9 cellular contexts compared by ENCODE assay signal in genomic region chr22:38455530-38456271, GRCh38. TPM values are rescaled to one million over a fixed set of nuclear protein-coding genes. Genes with fewer than 3 reads are reported as not detected.
A peak's percentile ranks its signal among the peaks of the same experiment; 100 is the strongest.
DNase-seq lines count a peak whose midpoint lies in the region; ATAC-seq and TF ChIP-seq lines count a peak whose summit lies in the region.
"Had no signal": no experiment of that assay in that cellular context is flagged by ENCODE, and none has a peak within 500 bp of the region (broad histone marks: within the 10 kb centered on the region; RNA-seq: fewer than 3 reads in every experiment).

No MANE protein-coding gene starts in this region.

- no peaks in the 10 kb centered on the region for H3K9me3 Mint-ChIP-seq in natural killer cell
- H3K9me3 Mint-ChIP-seq in natural killer cell treated with Interleukin-12 subunit alpha and Interleukin-12 subunit beta and Interleukin-15 and Interleukin-18, amount 100 ng/mL, for 72 hours: no peaks in the 10 kb centered on the region

- H3K27me3 Mint-ChIP-seq in natural killer cell (ENCODE audit: low read depth in 2 of 2): peaks cover 56 to 63% of the 10 kb centered on the region in 2 donors
- peaks cover 44 to 54% of the 10 kb centered on the region in 2 donors for H3K27me3 Mint-ChIP-seq in natural killer cell treated with Interleukin-12 subunit alpha and Interleukin-12 subunit beta and Interleukin-15 and Interleukin-18, amount 100 ng/mL, for 72 hours

- intact Hi-C loops in natural killer cell (cut with micrococcal nuclease): no loop called here

- peak overlapping the region; percentile 47 for H3K4me3 ChIP-seq in urinary bladder (ENCODE audit: low read depth, low read length)

- no peak for DNase-seq in natural killer cell
- DNase-seq in natural killer cell treated with Interleukin-12 subunit alpha and Interleukin-12 subunit beta and Interleukin-15 and Interleukin-18, amount 100 ng/mL, for 72 hours (ENCODE audit: low spot score): no peak
- peak; percentile 24 for DNase-seq in amniotic epithelial cell (ENCODE audit: low read depth)
- DNase-seq in left kidney (ENCODE audit: low read depth, low spot score): peak; percentile 74
- no peak for DNase-seq in AML-193 (lab: John Stamatoyannopoulos, UW)
- no peak for DNase-seq in activated CD8-positive, alpha-beta memory T cell treated with anti-CD3 and anti-CD28 coated beads, Interleukin-2, amount 50 U/mL, for 48 hours
- DNase-seq in putamen (ENCODE audit: low spot score): no peak

- no peak for TF ChIP-seq CTCF in natural killer cell (IDR thresholded peaks at IDR 0.05)

- no peak overlapping the region for H3K27ac Mint-ChIP-seq in natural killer cell
- H3K27ac Mint-ChIP-seq in natural killer cell treated with Interleukin-12 subunit alpha and Interleukin-12 subunit beta and Interleukin-15 and Interleukin-18, amount 100 ng/mL, for 72 hours: no peak overlapping the region

- peak in 2 of 3 donors; percentile 28 to 39 for ATAC-seq in natural killer cell
- no peak for ATAC-seq in natural killer cell treated with Interleukin-12 subunit alpha and Interleukin-12 subunit beta and Interleukin-15 and Interleukin-18, amount 100 ng/mL, for 72 hours

- 2% methylated on average over 90 of the region's 90 CpGs for WGBS in urinary bladder

- H3K4me1 ChIP-seq in urinary bladder (ENCODE audit: insufficient read depth): no peaks in the 10 kb centered on the region

- H3K36me3 Mint-ChIP-seq in natural killer cell: no peaks in the 10 kb centered on the region
- H3K36me3 Mint-ChIP-seq in natural killer cell treated with Interleukin-12 subunit alpha and Interleukin-12 subunit beta and Interleukin-15 and Interleukin-18, amount 100 ng/mL, for 72 hours: no peaks in the 10 kb centered on the region

- H3K36me3 ChIP-seq in urinary bladder (ENCODE audit: insufficient read depth): no peaks in the 10 kb centered on the region

- H3K4me1 Mint-ChIP-seq in natural killer cell: peaks cover 4 to 14% of the 10 kb centered on the region in 2 donors
- peaks cover 0 to 15% of the 10 kb centered on the region in 2 donors for H3K4me1 Mint-ChIP-seq in natural killer cell treated with Interleukin-12 subunit alpha and Interleukin-12 subunit beta and Interleukin-15 and Interleukin-18, amount 100 ng/mL, for 72 hours (ENCODE audit: low read depth in 2 of 2)

- H3K27ac ChIP-seq in urinary bladder (ENCODE audit: low read depth): no peak overlapping the region

- peak overlapping the region; percentile 42 for H3K4me3 Mint-ChIP-seq in natural killer cell
- no peak overlapping the region for H3K4me3 Mint-ChIP-seq in natural killer cell treated with Interleukin-12 subunit alpha and Interleukin-12 subunit beta and Interleukin-15 and Interleukin-18, amount 100 ng/mL, for 72 hours

RNA-seq across cellular contexts. Expression of gene KCNJ4, which starts 0.7 kb away (rescaled TPM):
- not detected for total RNA-seq in natural killer cell
- total RNA-seq in natural killer cell treated with Interleukin-12 subunit alpha and Interleukin-12 subunit beta and Interleukin-15 and Interleukin-18, amount 100 ng/mL, for 72 hours: not detected
- total RNA-seq in urinary bladder: not detected
- not detected for polyA plus RNA-seq in urinary bladder
- polyA plus RNA-seq: adipose tissue had no signal

RNA-seq across cellular contexts. Expression of gene KDELR3, which starts 12.2 kb away (rescaled TPM):
- total RNA-seq in natural killer cell: under 1 TPM in 1 of 3 donors, not detected in 2; 0.25 TPM
- total RNA-seq in natural killer cell treated with Interleukin-12 subunit alpha and Interleukin-12 subunit beta and Interleukin-15 and Interleukin-18, amount 100 ng/mL, for 72 hours: under 1 TPM; 0.26 to 0.92 TPM
- 75.7 TPM for total RNA-seq in urinary bladder
- polyA plus RNA-seq in urinary bladder: 4.7 TPM

RNA-seq across cellular contexts. Expression of gene DDX17, which starts 50.4 kb away (rescaled TPM):
- total RNA-seq in natural killer cell: 100 to 1,000 TPM; 571 to 752 (median 578) TPM
- total RNA-seq in natural killer cell treated with Interleukin-12 subunit alpha and Interleukin-12 subunit beta and Interleukin-15 and Interleukin-18, amount 100 ng/mL, for 72 hours: 100 to 1,000 TPM; 368 to 422 TPM
- 653 TPM for total RNA-seq in urinary bladder
- polyA plus RNA-seq in urinary bladder: 221 TPM

Comparison
In these comparisons a context has a peak if more than half of its experiments do, and no peak if none do; other contexts are left out.
1. ATAC-seq: peak in natural killer cell (2 of 3); none in natural killer cell treated with Interleukin-12 subunit alpha and Interleukin-12 subunit beta and Interleukin-15 and Interleukin-18, amount 100 ng/mL, for 72 hours (0 of 2).
2. DNase-seq: peak in amniotic epithelial cell (single experiment) and left kidney (single experiment); none in natural killer cell (single experiment), natural killer cell treated with Interleukin-12 subunit alpha and Interleukin-12 subunit beta and Interleukin-15 and Interleukin-18, amount 100 ng/mL, for 72 hours (single experiment), AML-193 (0 of 2), activated CD8-positive, alpha-beta memory T cell treated with anti-CD3 and anti-CD28 coated beads, Interleukin-2, amount 50 U/mL, for 48 hours (single experiment) and putamen (single experiment).
3. RNA of gene KDELR3, which starts 12.2 kb away (total RNA-seq): 75.7 TPM in urinary bladder (single experiment); 0.26 to 0.92 TPM in natural killer cell treated with Interleukin-12 subunit alpha and Interleukin-12 subunit beta and Interleukin-15 and Interleukin-18, amount 100 ng/mL, for 72 hours and 0.25 TPM in natural killer cell; every median in the first group is over 10 times any median in the second.